In the genomic region with DNA sequence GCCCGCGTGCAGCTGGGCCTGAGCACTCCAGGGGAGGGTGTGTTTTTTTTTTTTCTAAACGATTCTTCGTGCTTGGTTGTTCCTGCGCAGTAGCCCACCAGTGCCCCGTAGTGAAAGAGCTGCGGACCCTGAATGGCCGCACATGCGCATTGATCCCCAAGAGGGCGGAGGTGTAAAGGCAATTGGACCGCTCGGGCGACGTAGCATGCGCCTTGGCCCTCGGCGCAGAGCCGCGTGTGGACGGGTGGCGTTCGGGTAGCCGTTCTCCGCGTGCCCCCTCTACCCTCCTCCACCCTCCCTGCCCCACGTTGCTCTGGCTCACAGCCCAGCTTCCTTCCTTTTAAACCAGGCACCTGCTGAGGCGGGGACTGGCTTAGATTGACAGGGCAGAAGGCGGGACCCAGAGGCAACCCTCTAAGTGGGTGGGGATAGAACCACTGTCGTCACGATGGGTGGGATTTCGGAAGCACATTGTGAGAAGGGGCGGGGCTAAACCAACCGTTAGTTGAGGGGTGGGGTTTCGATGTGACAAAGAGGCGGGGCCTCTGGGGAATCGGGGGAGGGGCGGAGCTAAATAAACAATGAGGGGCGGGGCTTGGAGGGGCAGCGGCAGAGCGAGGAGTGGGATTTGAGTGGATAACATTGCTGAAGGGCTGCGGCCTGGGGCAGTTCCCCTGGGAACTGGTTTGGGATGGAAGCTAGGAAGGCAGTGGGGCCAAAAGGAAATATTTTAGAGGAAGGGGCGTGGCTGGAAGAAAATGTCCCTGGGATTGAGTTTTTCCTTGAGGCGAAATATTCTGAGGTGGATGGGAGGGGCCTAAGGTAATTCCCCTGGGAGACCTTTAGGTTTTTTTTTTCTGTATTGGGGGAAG, we compare ENCODE assay signal across 8 cellular contexts. TPM values are rescaled to one million over a fixed set of nuclear protein-coding genes. Genes with fewer than 3 reads are reported as not detected.
DNase-seq lines count a peak whose midpoint lies in the region; ATAC-seq and TF ChIP-seq lines count a peak whose summit lies in the region.

No MANE protein-coding gene starts in this region.

- H3K4me1 ChIP-seq in muscle layer of colon (ENCODE audit: insufficient read depth, low read length): peaks cover 14% of the 10 kb centered on the region

- H3K4me3 ChIP-seq in muscle layer of colon (ENCODE audit: low read depth in 1 of 2, low read length in 2 of 2): peak overlapping the region; percentile 73 to 95

- DNase-seq in DMS114 treated with DMSO at 0.1 percent for 48 hours (lab: John Stamatoyannopoulos, UW; ENCODE audit: unreplicated experiment) (peak; percentile 75), OCI-M2 (lab: John Stamatoyannopoulos, UW; ENCODE audit: unreplicated experiment) (peak; percentile 92)
- DNase-seq in activated T-cell treated with anti-CD3 and anti-CD28 coated beads, Interleukin-2, amount 50 U/mL, for 1 hour: peak; percentile 91
- DNase-seq in stimulated activated CD8-positive, alpha-beta memory T cell treated with anti-CD3 and anti-CD28 coated beads, Interleukin-7, amount 100 ng/mL, for 1 hour (ENCODE audit: low read depth in 2 of 2): peak; percentile 65 to 76

- H3K36me3 ChIP-seq in muscle layer of colon (ENCODE audit: insufficient read depth, low read length): peaks cover 21% of the 10 kb centered on the region

- H3K9ac ChIP-seq in muscle layer of colon (ENCODE audit: low read length): peak overlapping the region; percentile 46

- H3K27me3 ChIP-seq in muscle layer of colon (ENCODE audit: control insufficient read depth in 1 of 2, insufficient read depth in 2 of 2, low read length in 2 of 2): no peaks in the 10 kb centered on the region

- no peak; the same call in 1 of the 2 replicates for TF ChIP-seq EP300 in Ishikawa (IDR thresholded peaks at IDR 0.05; ENCODE audit: borderline replicate concordance)

- ATAC-seq in GM21576 (IDR thresholded peaks at IDR 0.05; ENCODE audit: unreplicated experiment) (peak; percentile 57), esophagus mucosa (peak; percentile 85)

- H3K27ac ChIP-seq in muscle layer of colon (ENCODE audit: low read depth, low read length): peak overlapping the region; percentile 98

- no peaks in the 10 kb centered on the region for H3K9me3 ChIP-seq in muscle layer of colon (ENCODE audit: low read length)

- no peak for TF ChIP-seq RAD21 in Ishikawa (IDR thresholded peaks at IDR 0.05; ENCODE audit: low read depth)

TF ChIP-seq in Ishikawa, 13 proteins besides CTCF, POLR2A, EP300 and RAD21:
- 0 out of 2 replicates have a peak, but pooled peaks have one; percentile 18 for TF ChIP-seq USF1 (IDR thresholded peaks at IDR 0.05)
- no peak; the same call in none of the 2 replicates for TF ChIP-seq YY1 (IDR thresholded peaks at IDR 0.05; ENCODE audit: low read depth)
- TF ChIP-seq TCF12 (IDR thresholded peaks at IDR 0.05; ENCODE audit: low read depth): peak; percentile 67
- no peak; the same call in 1 of the 2 replicates for TF ChIP-seq TEAD4 (IDR thresholded peaks at IDR 0.05)
- TF ChIP-seq FOXM1 (IDR thresholded peaks at IDR 0.05; ENCODE audit: borderline replicate concordance, low read depth): no peak
- peak; percentile 67 for TF ChIP-seq NFIC (IDR thresholded peaks at IDR 0.05)
- TF ChIP-seq CREB1 (IDR thresholded peaks at IDR 0.05; ENCODE audit: low read depth): peak; percentile 3; the same call in 1 of the 2 replicates
- TF ChIP-seq MAX (IDR thresholded peaks at IDR 0.05): peak; percentile 98

RNA-seq across cellular contexts. Expression of gene NUP62, which starts 0.5 kb away (rescaled TPM):
- 23.6 TPM for total RNA-seq in esophagus mucosa

RNA-seq across cellular contexts. Expression of gene ATF5, which starts 0.8 kb away (rescaled TPM):
- total RNA-seq in esophagus mucosa: 15.1 TPM

RNA-seq across cellular contexts. Expression of gene SIGLEC11, which starts 31.1 kb away (rescaled TPM):
- total RNA-seq in esophagus mucosa: not detected

RNA-seq across cellular contexts. Expression of gene IL4I1, which starts 33.2 kb away (rescaled TPM):
- not detected for total RNA-seq in esophagus mucosa

RNA-seq across cellular contexts. Expression of gene TBC1D17, which starts 52.3 kb away (rescaled TPM):
- total RNA-seq in esophagus mucosa: 15.8 TPM

Comparison
In these comparisons a context has a peak if more than half of its experiments do, and no peak if none do; other contexts are left out.
1. Peak in every context shown above with its lines: DNase-seq, ATAC-seq, H3K4me3 ChIP-seq and H3K27ac ChIP-seq.